ENCODE assay signal across 8 cellular contexts in the genomic region with DNA sequence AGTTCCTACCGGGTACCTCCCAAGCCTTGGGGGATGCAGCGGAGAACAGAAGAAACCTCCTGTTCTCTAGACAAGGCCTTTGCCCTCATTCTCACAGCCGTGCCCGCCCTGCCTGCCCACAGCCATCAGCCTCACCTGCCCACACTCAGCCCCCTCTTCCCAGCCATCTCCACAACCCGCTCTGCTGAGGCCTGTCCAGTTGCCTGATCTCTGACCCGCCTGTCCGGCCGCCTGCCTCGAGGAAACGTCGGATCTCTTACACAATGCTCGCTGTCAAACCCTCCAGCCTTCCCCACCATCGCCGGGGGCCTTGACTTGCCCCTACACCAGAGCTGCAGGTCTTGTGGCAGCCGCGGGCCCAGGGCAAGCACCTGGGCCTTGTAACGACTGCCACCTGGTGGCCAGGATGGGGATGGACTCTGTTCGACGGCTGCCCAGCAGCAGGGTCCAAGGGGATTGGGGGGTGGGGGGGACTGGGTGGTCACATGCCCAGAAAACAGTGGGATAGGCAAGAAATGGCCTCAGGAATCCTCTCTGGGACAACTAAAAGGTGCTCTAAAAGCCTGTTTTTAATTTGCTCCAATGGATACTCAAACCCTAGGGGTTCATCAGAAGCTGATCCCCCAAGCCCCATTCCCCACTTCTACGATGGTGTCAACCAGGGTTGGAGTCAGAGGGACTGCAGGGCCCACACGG. TPM values are rescaled to one million over a fixed set of nuclear protein-coding genes. Genes with fewer than 3 reads are reported as not detected.
A peak's percentile ranks its signal among the peaks of the same experiment; 100 is the strongest.
DNase-seq lines count a peak whose midpoint lies in the region; ATAC-seq and TF ChIP-seq lines count a peak whose summit lies in the region.

No MANE protein-coding gene starts in this region.

- ATAC-seq in HG03196 (IDR thresholded peaks at IDR 0.05; ENCODE audit: unreplicated experiment) (no peak), GM18907 (IDR thresholded peaks at IDR 0.05; ENCODE audit: unreplicated experiment) (no peak)

- peak; percentile 87 for DNase-seq in D341Med (ENCODE audit: low spot score)
- DNase-seq in SJSA1 (ENCODE audit: low read depth in 1 of 2, low spot score in 2 of 2) = peak; percentile 52 to 70
- peak; percentile 90 for DNase-seq in activated effector memory CD4-positive, alpha-beta T cell treated with anti-CD3 and anti-CD28 coated beads, Interleukin-2, amount 50 U/mL, for 16 hours
- DNase-seq in head of caudate nucleus = peak; percentile 32 to 86 (median 68)
- no peak for DNase-seq in retinal pigment epithelial cell (ENCODE audit: low read depth)

- TF ChIP-seq EP300 in Ishikawa (IDR thresholded peaks at IDR 0.05; ENCODE audit: borderline replicate concordance) = no peak

- peaks cover 19% of the 10 kb centered on the region for H3K36me3 ChIP-seq in SJSA1

- H3K4me3 ChIP-seq in SJSA1 (no peak overlapping the region), retinal pigment epithelial cell (ENCODE audit: low read length) (no peak overlapping the region)

- TF ChIP-seq RAD21 in Ishikawa (IDR thresholded peaks at IDR 0.05; ENCODE audit: low read depth) = peak; percentile 82

- peaks cover 10% of the 10 kb centered on the region for H3K4me1 ChIP-seq in SJSA1 (replicated peaks)

- no peak overlapping the region for H3K27ac ChIP-seq in SJSA1

- peak; percentile 78 for TF ChIP-seq CTCF in retinal pigment epithelial cell (conservative IDR thresholded peaks at IDR 0.05; ENCODE audit: low read depth, low read length)

- no peaks in the 10 kb centered on the region for H3K27me3 ChIP-seq in SJSA1 (replicated peaks)

- intact Hi-C loops in head of caudate nucleus (cut with DNase I) = no loop called here

- H3K9me3 ChIP-seq in SJSA1 (replicated peaks) = no peaks in the 10 kb centered on the region

TF ChIP-seq in Ishikawa, 13 proteins besides CTCF, POLR2A, EP300 and RAD21:
- peak; percentile 61; the same call in 1 of the 2 replicates for TF ChIP-seq ZBTB7A (IDR thresholded peaks at IDR 0.05; ENCODE audit: low read depth)
- TF ChIP-seq, protein P1, sequence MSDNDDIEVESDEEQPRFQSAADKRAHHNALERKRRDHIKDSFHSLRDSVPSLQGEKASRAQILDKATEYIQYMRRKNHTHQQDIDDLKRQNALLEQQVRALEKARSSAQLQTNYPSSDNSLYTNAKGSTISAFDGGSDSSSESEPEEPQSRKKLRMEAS (IDR thresholded peaks at IDR 0.05) = no peak
- TF ChIP-seq YY1 (IDR thresholded peaks at IDR 0.05; ENCODE audit: low read depth) = 0 out of 2 replicates have a peak, but pooled peaks have one; percentile 20

RNA-seq across cellular contexts. Expression of gene SLC45A1, which starts 31.0 kb away (rescaled TPM):
- total RNA-seq in SJSA1 (2014; rRNA removed; shearing (Covaris generic)) = 0.44 and 2.5 TPM in 2 replicates
